In the genomic region with DNA sequence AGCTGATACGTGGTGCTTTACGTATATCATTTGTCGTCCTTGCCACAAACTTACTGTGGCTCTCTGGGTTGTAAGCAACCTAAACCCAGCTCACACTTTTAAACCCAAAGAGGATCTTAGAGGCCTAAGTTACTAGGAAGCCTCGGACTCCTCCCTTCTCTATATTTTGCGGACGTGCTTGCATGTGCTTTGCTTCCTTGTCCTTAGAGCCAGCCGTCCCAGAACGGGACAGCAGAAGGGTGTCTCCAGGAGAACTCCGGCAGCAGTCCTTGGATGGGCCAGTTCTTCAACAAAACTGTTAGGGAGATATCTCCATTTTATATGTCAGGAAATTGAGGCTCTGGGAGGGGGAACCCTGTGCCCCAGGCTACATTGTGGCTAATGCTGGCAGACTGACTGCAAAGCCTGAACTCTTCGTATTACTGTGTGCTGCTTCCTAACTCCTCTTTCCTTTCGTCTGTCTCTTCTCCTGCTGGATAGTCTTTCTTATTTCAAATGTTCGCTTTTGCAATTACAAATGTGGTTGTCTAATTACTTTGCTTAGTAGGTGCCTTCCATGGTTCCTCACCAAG, we compare ENCODE assay signal across 10 cellular contexts. TPM values are rescaled to one million over a fixed set of nuclear protein-coding genes. Genes with fewer than 3 reads are reported as not detected.
DNase-seq lines count a peak whose midpoint lies in the region; ATAC-seq and TF ChIP-seq lines count a peak whose summit lies in the region.
"Had no signal": no experiment of that assay in that cellular context is flagged by ENCODE, and none has a peak within 500 bp of the region (broad histone marks: within the 10 kb centered on the region; RNA-seq: fewer than 3 reads in every experiment).

No MANE protein-coding gene starts in this region.

- H3K27me3 Mint-ChIP-seq in activated naive CD4-positive, alpha-beta T cell treated with anti-CD3 and anti-CD28 coated beads, Interleukin-2, amount 50 U/mL, for 24 hours, result no peaks in the 10 kb centered on the region
- H3K27me3 Mint-ChIP-seq in activated naive CD8-positive, alpha-beta T cell treated with anti-CD3 and anti-CD28 coated beads, Interleukin-2, amount 50 U/mL, for 24 hours, result no peaks in the 10 kb centered on the region
- H3K27me3 Mint-ChIP-seq in HFFc6 (ENCODE audit: insufficient read depth), result peaks cover 1% of the 10 kb centered on the region; the same call in 1 of the 2 replicates

- no peak for TF ChIP-seq EP300 in stomach (IDR thresholded peaks at IDR 0.05)

- H3K9me3 ChIP-seq in stomach, result no peaks in the 10 kb centered on the region

- peaks cover 25 to 88% (median 58%) of the 10 kb centered on the region in 4 donors for H3K4me1 ChIP-seq in stomach

- no peak overlapping the region for H3K4me3 Mint-ChIP-seq in activated naive CD4-positive, alpha-beta T cell treated with anti-CD3 and anti-CD28 coated beads, Interleukin-2, amount 50 U/mL, for 24 hours
- no peak overlapping the region for H3K4me3 Mint-ChIP-seq in activated naive CD8-positive, alpha-beta T cell treated with anti-CD3 and anti-CD28 coated beads, Interleukin-2, amount 50 U/mL, for 24 hours
- H3K4me3 Mint-ChIP-seq in HFFc6, result no peak overlapping the region

- intact Hi-C loops in stomach (cut with DNase I; ENCODE audit: low total_unique reads), result no loop called here

- no peaks in the 10 kb centered on the region for H3K9me3 Mint-ChIP-seq in activated naive CD4-positive, alpha-beta T cell treated with anti-CD3 and anti-CD28 coated beads, Interleukin-2, amount 50 U/mL, for 24 hours
- H3K9me3 Mint-ChIP-seq in activated naive CD8-positive, alpha-beta T cell treated with anti-CD3 and anti-CD28 coated beads, Interleukin-2, amount 50 U/mL, for 24 hours, result no peaks in the 10 kb centered on the region
- H3K9me3 Mint-ChIP-seq in HFFc6, result no peaks in the 10 kb centered on the region

- H3K27ac Mint-ChIP-seq in activated naive CD4-positive, alpha-beta T cell treated with anti-CD3 and anti-CD28 coated beads, Interleukin-2, amount 50 U/mL, for 24 hours, result peak overlapping the region; percentile 87
- peak overlapping the region; percentile 18 for H3K27ac Mint-ChIP-seq in activated naive CD8-positive, alpha-beta T cell treated with anti-CD3 and anti-CD28 coated beads, Interleukin-2, amount 50 U/mL, for 24 hours
- no peak overlapping the region for H3K27ac Mint-ChIP-seq in HFFc6

- TF ChIP-seq POLR2A in stomach (IDR thresholded peaks at IDR 0.05), result no peak

- no peak overlapping the region for H3K4me3 ChIP-seq in stomach

- H3K36me3 Mint-ChIP-seq in activated naive CD4-positive, alpha-beta T cell treated with anti-CD3 and anti-CD28 coated beads, Interleukin-2, amount 50 U/mL, for 24 hours, result peaks cover 2% of the 10 kb centered on the region
- H3K36me3 Mint-ChIP-seq in activated naive CD8-positive, alpha-beta T cell treated with anti-CD3 and anti-CD28 coated beads, Interleukin-2, amount 50 U/mL, for 24 hours (ENCODE audit: low read depth), result peaks cover 2% of the 10 kb centered on the region
- no peaks in the 10 kb centered on the region; the same call in 1 of the 2 replicates for H3K36me3 Mint-ChIP-seq in HFFc6 (ENCODE audit: low read depth)

- ATAC-seq in activated naive CD8-positive, alpha-beta T cell treated with anti-CD3 and anti-CD28 coated beads, Interleukin-2, amount 50 U/mL, for 24 hours, result no peak

- no peaks in the 10 kb centered on the region for H3K36me3 ChIP-seq in stomach

- TF ChIP-seq CTCF in stomach (IDR thresholded peaks at IDR 0.05), result no peak
- no peak for TF ChIP-seq CTCF in HFFc6 (IDR thresholded peaks at IDR 0.05)

- DNase-seq in activated naive CD4-positive, alpha-beta T cell (lab: John Stamatoyannopoulos, UW), result no peak
- DNase-seq in activated naive CD8-positive, alpha-beta T cell treated with anti-CD3 and anti-CD28 coated beads, Interleukin-2, amount 50 U/mL, for 24 hours, result no peak
- peak; percentile 28 for DNase-seq in medulla oblongata (ENCODE audit: extremely low spot score)
- DNase-seq in stomach, result no peak
- DNase-seq in SIG-M5 treated with dmso at 0.1 percent for 504 hours (lab: John Stamatoyannopoulos, UW; ENCODE audit: unreplicated experiment), result no peak
- no peak for DNase-seq in HFFc6
- no peak for DNase-seq in cortex of kidney (lab: John Stamatoyannopoulos, UW)
- DNase-seq: activated CD4-positive, CD25-positive, alpha-beta regulatory T cell treated with anti-CD3 and anti-CD28 coated beads, Interleukin-2, amount 50 U/mL, for 72 hours; NCI-H1930 had no signal

- H3K27ac ChIP-seq in stomach, result peak overlapping the region in 3 of 5 donors; percentile 10 to 63 (median 18)

- 74 to 85% (median 77%) methylated on average over 12 of the region's 12 CpGs for WGBS in stomach, 5 donors

- H3K27me3 ChIP-seq in stomach, result no peaks in the 10 kb centered on the region

- peaks cover 89% of the 10 kb centered on the region for H3K4me1 Mint-ChIP-seq in activated naive CD4-positive, alpha-beta T cell treated with anti-CD3 and anti-CD28 coated beads, Interleukin-2, amount 50 U/mL, for 24 hours
- peaks cover 82% of the 10 kb centered on the region for H3K4me1 Mint-ChIP-seq in activated naive CD8-positive, alpha-beta T cell treated with anti-CD3 and anti-CD28 coated beads, Interleukin-2, amount 50 U/mL, for 24 hours
- peaks cover 30% of the 10 kb centered on the region for H3K4me1 Mint-ChIP-seq in HFFc6 (ENCODE audit: low read depth)

RNA-seq across cellular contexts. Expression of a gene that starts 33.8 kb away (rescaled TPM):
- total RNA-seq in stomach, result 100 to 1,000 TPM in 1 of 5 donors, 10 to 100 TPM in 4; 13.6 to 316 (median 47.9) TPM
- polyA plus RNA-seq in stomach, result 1 to 10 TPM in 1 of 3 donors, under 1 TPM in 2; 0.88 to 5.8 (median 0.92) TPM
- 10 to 100 TPM; 30.8 to 36.3 (median 34.3) TPM for total RNA-seq in HFFc6 (2021; fragmentation: NEBNext Ultra II Directional; extraction: Animal tissue kit (Norgen Biotek cat#: 25700))
